1 cellular context compared by ENCODE assay signal in genomic region chr1:85406081-85406480, GRCh38.
TF ChIP-seq lines count a peak whose summit lies in the region.

No MANE protein-coding gene starts in this region.

TF ChIP-seq in H1, 55 proteins besides CTCF, POLR2A, EP300 and RAD21:
- TF ChIP-seq EZH2 (IDR thresholded peaks at IDR 0.05; ENCODE audit: low read depth, low read length, severe bottlenecking) = no peak
- TF ChIP-seq JUN (IDR thresholded peaks at IDR 0.05; ENCODE audit: low read depth, low read length) = no peak
- no peak for TF ChIP-seq EGR1 (IDR thresholded peaks at IDR 0.05; ENCODE audit: borderline replicate concordance, low read depth, low read length)
- TF ChIP-seq SIN3A (conservative IDR thresholded peaks at IDR 0.05 in 1 of 2, IDR thresholded peaks at IDR 0.05 in 1 of 2; ENCODE audit: low read depth in 1 of 2, low read length in 2 of 2) = no peak
- TF ChIP-seq HDAC6 (IDR thresholded peaks at IDR 0.05; ENCODE audit: low read depth, low read length) = no peak
- TF ChIP-seq TCF12 (IDR thresholded peaks at IDR 0.05; ENCODE audit: low read depth, low read length) = no peak
- TF ChIP-seq CBX8 (IDR thresholded peaks at IDR 0.05; ENCODE audit: borderline replicate concordance, low read depth, low read length) = no peak
- no peak for TF ChIP-seq ASH2L (IDR thresholded peaks at IDR 0.05; ENCODE audit: low read length)
- TF ChIP-seq SP1 (IDR thresholded peaks at IDR 0.05; ENCODE audit: low read depth, low read length) = no peak
- TF ChIP-seq GTF2F1 (IDR thresholded peaks at IDR 0.05; ENCODE audit: borderline replicate concordance, low read depth, low read length) = no peak
- TF ChIP-seq CHD1 (IDR thresholded peaks at IDR 0.05; ENCODE audit: low read depth, low read length) = no peak
- TF ChIP-seq RFX5 (IDR thresholded peaks at IDR 0.05; ENCODE audit: borderline replicate concordance, low read depth, low read length) = no peak
- no peak for TF ChIP-seq TEAD4 (IDR thresholded peaks at IDR 0.05; ENCODE audit: low read depth, low read length)
- no peak for TF ChIP-seq YY1 (IDR thresholded peaks at IDR 0.05; ENCODE audit: low read depth, low read length)
- no peak for TF ChIP-seq SIRT6 (IDR thresholded peaks at IDR 0.05; ENCODE audit: low read length)
- no peak for TF ChIP-seq POU5F1 (IDR thresholded peaks at IDR 0.05; ENCODE audit: low read depth, low read length)
- TF ChIP-seq, protein P1, sequence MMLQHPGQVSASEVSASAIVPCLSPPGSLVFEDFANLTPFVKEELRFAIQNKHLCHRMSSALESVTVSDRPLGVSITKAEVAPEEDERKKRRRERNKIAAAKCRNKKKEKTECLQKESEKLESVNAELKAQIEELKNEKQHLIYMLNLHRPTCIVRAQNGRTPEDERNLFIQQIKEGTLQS (IDR thresholded peaks at IDR 0.05; ENCODE audit: insufficient read depth, low read depth, low read length) = no peak
